Comparison of ENCODE assay signal across 1 cellular context in the genomic region with DNA sequence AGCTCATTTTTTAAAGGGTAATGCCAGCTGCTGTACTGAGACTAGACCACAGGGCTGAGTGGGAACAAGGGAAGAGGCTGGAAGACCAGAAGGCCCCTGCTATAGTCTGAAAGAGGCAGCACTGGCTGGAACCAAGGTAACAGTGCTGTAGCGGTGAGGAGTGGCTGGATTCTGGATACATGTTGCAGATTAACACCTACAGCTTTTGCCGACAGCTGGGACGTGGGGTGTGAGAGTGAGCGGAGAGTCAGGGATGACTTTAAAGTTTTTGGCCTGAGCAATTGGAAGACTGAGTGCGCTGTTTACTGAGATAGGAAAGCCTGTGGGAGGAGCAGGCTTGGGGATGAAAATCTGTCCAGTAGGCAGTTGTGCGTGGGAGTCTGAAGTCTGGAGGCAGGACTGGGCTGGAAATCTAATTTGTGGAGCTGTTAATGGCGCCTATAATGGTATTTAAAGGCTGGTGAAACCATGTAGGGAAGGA.
TF ChIP-seq lines count a peak whose summit lies in the region.

No MANE protein-coding gene starts in this region.

TF ChIP-seq in HEK293, 187 proteins besides CTCF, POLR2A, EP300 and RAD21 (continued from another document):
- no peak for TF ChIP-seq PRDM2 (tag by site-specific recombination; IDR thresholded peaks at IDR 0.05; ENCODE audit: borderline replicate concordance)
- TF ChIP-seq ZNF629 (tag by site-specific recombination; IDR thresholded peaks at IDR 0.05) = no peak
- no peak for TF ChIP-seq ZNF501 (tag by site-specific recombination; IDR thresholded peaks at IDR 0.05)
- peak; percentile 26 for TF ChIP-seq SETDB1 (IDR thresholded peaks at IDR 0.05; ENCODE audit: insufficient read length, low read length)
